In genomic region chr3:76943058-76943457, GRCh38 we compare ENCODE assay signal across 1 cellular context.
TF ChIP-seq lines count a peak whose summit lies in the region.

No MANE protein-coding gene starts in this region.

TF ChIP-seq in GM23338, 12 proteins besides CTCF, POLR2A, EP300 and RAD21 (continued from another document):
- TF ChIP-seq ZNF462 (CRISPR knock-in tag; IDR thresholded peaks at IDR 0.05), result no peak
- TF ChIP-seq JUNB (IDR thresholded peaks at IDR 0.05; ENCODE audit: unreplicated experiment), result no peak
- TF ChIP-seq STAT1 (IDR thresholded peaks at IDR 0.05; ENCODE audit: unreplicated experiment), result no peak
- TF ChIP-seq CREB1 (CRISPR knock-in tag; IDR thresholded peaks at IDR 0.05; ENCODE audit: low read depth), result no peak
- TF ChIP-seq REST (IDR thresholded peaks at IDR 0.05; ENCODE audit: unreplicated experiment), result no peak
- TF ChIP-seq EZH2phosphoT487 (IDR thresholded peaks at IDR 0.05; ENCODE audit: unreplicated experiment), result no peak
- TF ChIP-seq EZH2 (IDR thresholded peaks at IDR 0.05; ENCODE audit: low read depth, unreplicated experiment), result no peak
- TF ChIP-seq POLR2AphosphoS5 (IDR thresholded peaks at IDR 0.05; ENCODE audit: low read depth), result no peak
